23 cellular contexts compared by ENCODE assay signal in genomic region chr16:23689442-23690187, GRCh38. TPM values are rescaled to one million over a fixed set of nuclear protein-coding genes. Genes with fewer than 3 reads are reported as not detected.
DNase-seq lines count a peak whose midpoint lies in the region; ATAC-seq and TF ChIP-seq lines count a peak whose summit lies in the region.
"Had no signal": no experiment of that assay in that cellular context is flagged by ENCODE, and none has a peak within 500 bp of the region (broad histone marks: within the 10 kb centered on the region; RNA-seq: fewer than 3 reads in every experiment).

No MANE protein-coding gene starts in this region.

- no peak overlapping the region for H3K23ac ChIP-seq in H9 (ENCODE audit: insufficient read length, low read depth, low read length)

- in situ Hi-C loops in Panc1 (cut with HindIII; ENCODE audit: low pct_unique_long_range_greater_than_20kb, low sequenced_read_pairs), result no loop called here

- no peak overlapping the region for H3K18ac ChIP-seq in H9 (ENCODE audit: insufficient read length, low read depth, low read length)

- TF ChIP-seq CTCF in A673 (conservative IDR thresholded peaks at IDR 0.05; ENCODE audit: low read depth, low read length), result no peak
- TF ChIP-seq CTCF in H9 (conservative IDR thresholded peaks at IDR 0.05), result no peak
- no peak for TF ChIP-seq CTCF in Panc1 (IDR thresholded peaks at IDR 0.05)

- no peak overlapping the region for H3T11ph ChIP-seq in H9 (ENCODE audit: low read length)

- no peak overlapping the region for H2AFZ ChIP-seq in H9 (ENCODE audit: low read length)

- H3K56ac ChIP-seq in H9 (ENCODE audit: insufficient read length, low read depth, low read length), result no peak overlapping the region

- peaks cover 10 to 11% of the 10 kb centered on the region in 2 experiments for H3K4me1 Mint-ChIP-seq in H9

- no peaks in the 10 kb centered on the region for H3K79me1 ChIP-seq in H9 (ENCODE audit: insufficient read depth, low read depth, low read length, poor library complexity, severe bottlenecking)

- H2BK12ac ChIP-seq in H9 (ENCODE audit: insufficient read length, low read depth, low read length), result no peak overlapping the region

- BruUV-seq in A673 (replicated peaks; lab: Mats Ljungman, UMichigan), result TSS peak; percentile 60
- TSS peak; percentile 84 for BruUV-seq in Panc1 (replicated peaks; lab: Mats Ljungman, UMichigan)

- no peak overlapping the region for H2BK5ac ChIP-seq in H9 (ENCODE audit: insufficient read length, low read length)

- no peaks in the 10 kb centered on the region for H3K79me2 ChIP-seq in H9 (ENCODE audit: insufficient read depth, low read length)

- no peak overlapping the region for H4K91ac ChIP-seq in H9 (ENCODE audit: insufficient read length, low read depth, low read length)

- H4K5ac ChIP-seq in H9 (ENCODE audit: insufficient read length, low read depth, low read length), result peak overlapping the region; percentile 31

- WGBS in H9 (ENCODE audit: extremely low coverage, insufficient read length, low lambda C conversion rate), result no CpG with 5 or more reads among the region's 36 CpGs

- no peaks in the 10 kb centered on the region for H4K20me1 ChIP-seq in H9 (ENCODE audit: control insufficient read depth, insufficient read depth, insufficient read length)

- H3K27ac ChIP-seq in A673 (ENCODE audit: low read depth, low read length, poor library complexity, severe bottlenecking), result no peak overlapping the region
- no peak overlapping the region for H3K27ac ChIP-seq in H9 (ENCODE audit: insufficient read length, low read depth, low read length)
- H3K27ac ChIP-seq in Panc1 (ENCODE audit: low read length), result no peak overlapping the region
- H3K27ac ChIP-seq: BLaER1 treated with 17β-estradiol and CSF1 and Interleukin-3, amounts not matched to agents 10 nM and 100 nM; KMS-11 had no signal

- intact Hi-C loops in A673 (cut with micrococcal nuclease; ENCODE audit: unreplicated experiment), result loop anchor here (10.0 kb wide), 1 partner anchor 65 kb away; the partner anchor contains the start of gene CHP2
- intact Hi-C loops in Panc1 (cut with micrococcal nuclease; ENCODE audit: unreplicated experiment), result no loop called here
- intact Hi-C loops in left colon (cut with DNase I, micrococcal nuclease), result no loop called here

- H3K4me3 Mint-ChIP-seq in H9, result no peak overlapping the region
- H3K4me3 Mint-ChIP-seq: CD4-positive, alpha-beta memory T cell; T-helper 17 cell had no signal

- CTCF ChIA-PET in A673 (lab: Charles Lee), result no interaction called here
- CTCF ChIA-PET in Panc1 (lab: Charles Lee), result no interaction called here

- H2BK15ac ChIP-seq in H9 (ENCODE audit: low read depth, low read length), result no peak overlapping the region

- no peak overlapping the region for H3K4me2 ChIP-seq in H9 (ENCODE audit: insufficient read depth, insufficient read length, low read length)
- H3K4me2 ChIP-seq: BLaER1 treated with 17β-estradiol and CSF1 and Interleukin-3, amounts not matched to agents 10 nM and 100 nM; KMS-11; SK-N-SH had no signal

- no peaks in the 10 kb centered on the region for H3K9me3 ChIP-seq in A673 (ENCODE audit: low read depth, low read length, poor library complexity, severe bottlenecking)
- no peaks in the 10 kb centered on the region for H3K9me3 ChIP-seq in H9 (ENCODE audit: control insufficient read depth, low read depth, low read length)
- no peaks in the 10 kb centered on the region for H3K9me3 ChIP-seq in Panc1 (ENCODE audit: control insufficient read depth, insufficient read depth, low read depth, low read length)
- H3K9me3 ChIP-seq: BLaER1 treated with 17β-estradiol and CSF1 and Interleukin-3, amounts not matched to agents 10 nM and 100 nM; SK-N-SH had no signal

- H3K27me3 ChIP-seq in A673 (replicated peaks; ENCODE audit: insufficient read depth, low read depth, low read length, poor library complexity), result no peaks in the 10 kb centered on the region
- H3K27me3 ChIP-seq in H9 (ENCODE audit: insufficient read depth, low read length), result no peaks in the 10 kb centered on the region
- H3K27me3 ChIP-seq in Panc1 (ENCODE audit: control insufficient read depth, insufficient read depth, low read length), result no peaks in the 10 kb centered on the region
- H3K27me3 ChIP-seq: BLaER1 treated with 17β-estradiol and CSF1 and Interleukin-3, amounts not matched to agents 10 nM and 100 nM had no signal

- H3K4me3 ChIP-seq in A673 (ENCODE audit: low read depth, low read length, poor library complexity, severe bottlenecking), result no peak overlapping the region
- no peak overlapping the region for H3K4me3 ChIP-seq in Panc1 (ENCODE audit: low read depth in 2 of 2, low read length in 2 of 2)
- H3K4me3 ChIP-seq: BLaER1 treated with 17β-estradiol and CSF1 and Interleukin-3, amounts not matched to agents 10 nM and 100 nM had no signal

- no peak overlapping the region for H2BK120ac ChIP-seq in H9 (ENCODE audit: low read depth, low read length, poor library complexity, severe bottlenecking)

- H3K4me1 ChIP-seq in A673 (ENCODE audit: insufficient read depth, low read length, poor library complexity, severe bottlenecking) (no peaks in the 10 kb centered on the region), H9 (ENCODE audit: insufficient read depth, low read length) (no peaks in the 10 kb centered on the region), Panc1 (ENCODE audit: control insufficient read depth, insufficient read depth, low read length) (no peaks in the 10 kb centered on the region)

- no peaks in the 10 kb centered on the region for H3K23me2 ChIP-seq in H9 (ENCODE audit: insufficient read length, low read depth, low read length, poor library complexity, severe bottlenecking)

- peaks cover 78% of the 10 kb centered on the region for H3K36me3 ChIP-seq in A673 (ENCODE audit: insufficient read depth, low read length, poor library complexity, severe bottlenecking)
- H3K36me3 ChIP-seq in Panc1 (ENCODE audit: control insufficient read depth, insufficient read depth, low read length), result peaks cover 11% of the 10 kb centered on the region

- H2BK20ac ChIP-seq in H9 (ENCODE audit: low read depth, low read length, poor library complexity, severe bottlenecking), result no peak overlapping the region

- H3K27ac Mint-ChIP-seq in H9, result peak overlapping the region in 1 of 3 experiments; percentile 60; a peak in 2 of 7 replicates
- H3K27ac Mint-ChIP-seq: CD4-positive, alpha-beta memory T cell; T-helper 17 cell had no signal

- H2AK5ac ChIP-seq in H9 (ENCODE audit: insufficient read length, low read length), result no peak overlapping the region

- no peaks in the 10 kb centered on the region for H3K9me3 Mint-ChIP-seq in H9
- H3K9me3 Mint-ChIP-seq: CD4-positive, alpha-beta memory T cell had no signal

- H3K14ac ChIP-seq in H9 (ENCODE audit: insufficient read depth, low read length), result no peak overlapping the region

- peaks cover 43 to 76% (median 67%) of the 10 kb centered on the region in 3 experiments; a peak in 6 of 7 replicates for H3K36me3 Mint-ChIP-seq in H9 (ENCODE audit: insufficient read depth in 1 of 3, low read depth in 3 of 3)

- no peak overlapping the region for H4K8ac ChIP-seq in H9 (replicated peaks; ENCODE audit: insufficient read length, low read depth, low read length)

- H3K27me3 Mint-ChIP-seq in H9 (ENCODE audit: low read depth), result no peaks in the 10 kb centered on the region
- H3K27me3 Mint-ChIP-seq: CD4-positive, alpha-beta memory T cell had no signal

- H3K4ac ChIP-seq in H9 (ENCODE audit: low read depth, low read length), result no peak overlapping the region

- DNase-seq in A673 (ENCODE audit: low spot score), result no peak
- DNase-seq in H9, result no peak
- DNase-seq in Panc1 (ENCODE audit: low read depth, low spot score), result no peak
- DNase-seq in left colon, result no peak
- DNase-seq in NCI-H2227 treated with DMSO at 0.1 percent for 48 hours (lab: John Stamatoyannopoulos, UW), result no peak
- no peak for DNase-seq in COR-L47 (lab: John Stamatoyannopoulos, UW)
- DNase-seq in NCI-H1048 (lab: John Stamatoyannopoulos, UW), result no peak
- DNase-seq: AML-193; CD4-positive, alpha-beta memory T cell; DMS153; DND-41; NCI-H1092; NCI-H1417 treated with DMSO at 0.1 percent for 48 hours; NCI-H187 treated with DMSO at 0.1 percent for 48 hours; NCI-H526 treated with DMSO at 0.1 percent for 48 hours; SK-N-SH; T-helper 17 cell had no signal

- POLR2A ChIA-PET in A673 (lab: Charles Lee; ENCODE audit: low non-redundant PET), result interaction anchor here (1.5 kb wide), 1 partner anchor 11 kb away, joined by 6 read pairs; the partner anchor contains the start of gene PLK1
- POLR2A ChIA-PET in Panc1 (lab: Charles Lee), result interaction anchor here (0.7 kb wide), 1 partner anchor 118 kb away, joined by 4 read pairs; no protein-coding TSS in a partner anchor

- ATAC-seq in Panc1 (0 out of 2 replicates have a peak, but pooled peaks have one; percentile 15), left colon (peak; percentile 16), GM21619 (IDR thresholded peaks at IDR 0.05; ENCODE audit: unreplicated experiment) (no peak)
- ATAC-seq: T-helper 17 cell had no signal

- H3K9ac ChIP-seq in H9 (ENCODE audit: extremely low read depth, insufficient read length, low read length), result no peak overlapping the region
- H3K9ac ChIP-seq: BLaER1 treated with 17β-estradiol and CSF1 and Interleukin-3, amounts not matched to agents 10 nM and 100 nM; KMS-11; SK-N-SH had no signal

RNA-seq across cellular contexts. Expression of gene PLK1, which starts 10.9 kb away (rescaled TPM):
- 227 and 234 TPM in 2 replicates for total RNA-seq in A673 (2021)
- total RNA-seq in H9 (2021), result 138 and 140 TPM in 2 replicates
- total RNA-seq in Panc1 (2021; ENCODE audit: unreplicated experiment), result 94.8 TPM
- polyA plus RNA-seq in Panc1 (2012; ENCODE audit: insufficient read length), result 70.1 TPM
- total RNA-seq in left colon, result 10 to 100 TPM in 1 of 2 donors, 1 to 10 TPM in 1; 6.6 to 15.6 TPM

RNA-seq across cellular contexts. Expression of gene ERN2, which starts 23.4 kb away (rescaled TPM):
- not detected in 2 replicates for total RNA-seq in A673 (2021)
- 1.2 and 2.1 TPM in 2 replicates for total RNA-seq in H9 (2021)
- total RNA-seq in Panc1 (2021; ENCODE audit: unreplicated experiment), result not detected
- not detected for polyA plus RNA-seq in Panc1 (2012; ENCODE audit: insufficient read length)
- total RNA-seq in left colon, result 100 to 1,000 TPM; 140 to 199 TPM
- total RNA-seq: CD4-positive, alpha-beta memory T cell; H4; HT1080; NCI-H460; T-helper 17 cell had no signal
- polyA plus RNA-seq: CD4-positive, alpha-beta memory T cell had no signal

RNA-seq across cellular contexts. Expression of gene DCTN5, which starts 48.3 kb away (rescaled TPM):
- total RNA-seq in A673 (2021), result 83.2 and 95.1 TPM in 2 replicates
- 114 and 115 TPM in 2 replicates for total RNA-seq in H9 (2021)
- 72.9 TPM for total RNA-seq in Panc1 (2021; ENCODE audit: unreplicated experiment)
- polyA plus RNA-seq in Panc1 (2012; ENCODE audit: insufficient read length), result 55.7 TPM
- 10 to 100 TPM; 78.7 to 81.3 TPM for total RNA-seq in left colon

RNA-seq across cellular contexts. Expression of gene PALB2, which starts 48.5 kb away (rescaled TPM):
- total RNA-seq in A673 (2021) (23.9 and 27.2 TPM in 2 replicates), H9 (2021) (37.7 and 40.3 TPM in 2 replicates), Panc1 (2021; ENCODE audit: unreplicated experiment) (21.7 TPM), left colon (1 to 10 TPM; 6.8 to 8.9 TPM)
- 7.0 TPM for polyA plus RNA-seq in Panc1 (2012; ENCODE audit: insufficient read length)

Comparison
In these comparisons a context has a peak if more than half of its experiments do, and no peak if none do; other contexts are left out.
1. RNA of gene ERN2, which starts 23.4 kb away (total RNA-seq): 140 to 199 TPM in left colon; 1.2 to 2.1 TPM in H9, not detected in Panc1 (single experiment) and not detected in A673; every median in the first group is over 10 times any median in the second.